In genomic region chr21:41868062-41868710, GRCh38 we compare ENCODE assay signal across 11 cellular contexts. TPM values are rescaled to one million over a fixed set of nuclear protein-coding genes. Genes with fewer than 3 reads are reported as not detected.
A peak's percentile ranks its signal among the peaks of the same experiment; 100 is the strongest.
DNase-seq lines count a peak whose midpoint lies in the region; ATAC-seq and TF ChIP-seq lines count a peak whose summit lies in the region.
"Had no signal": no experiment of that assay in that cellular context is flagged by ENCODE, and none has a peak within 500 bp of the region (broad histone marks: within the 10 kb centered on the region; RNA-seq: fewer than 3 reads in every experiment).

No MANE protein-coding gene starts in this region.

- H3K4me1 ChIP-seq in tibial artery: peaks cover 0 to 4% (median 2%) of the 10 kb centered on the region in 4 donors

- H3K27me3 ChIP-seq in tibial artery: no peaks in the 10 kb centered on the region

- ATAC-seq in GM18508 (IDR thresholded peaks at IDR 0.05; ENCODE audit: insufficient read depth, unreplicated experiment) (peak; percentile 38), GM21619 (IDR thresholded peaks at IDR 0.05; ENCODE audit: unreplicated experiment) (peak; percentile 63), HG03378 (IDR thresholded peaks at IDR 0.05; ENCODE audit: unreplicated experiment) (peak; percentile 53)
- ATAC-seq in stimulated activated naive CD8-positive, alpha-beta T cell treated with anti-CD3 and anti-CD28 coated beads, Interleukin-15, Interleukin-2, amounts not matched to agents 100 U/mL and 50 U/mL, for 24 hours: no peak

- no peaks in the 10 kb centered on the region for H3K36me3 ChIP-seq in tibial artery

- TF ChIP-seq CTCF in tibial artery (IDR thresholded peaks at IDR 0.05): no peak

- peak; percentile 71 for DNase-seq in germinal center (ENCODE audit: low spot score)
- no peak for DNase-seq in activated gamma-delta T cell (lab: John Stamatoyannopoulos, UW)
- DNase-seq in G401 (ENCODE audit: low spot score): no peak
- DNase-seq in tibial artery: no peak
- no peak for DNase-seq in stimulated activated naive CD8-positive, alpha-beta T cell treated with anti-CD3 and anti-CD28 coated beads, Interleukin-15, Interleukin-2, amounts not matched to agents 100 U/mL and 50 U/mL, for 24 hours
- DNase-seq: activated T-cell treated with anti-CD3 and anti-CD28 coated beads for 4 hours; effector CD4-positive, alpha-beta T cell; SHP77 had no signal

- in situ Hi-C loops in G401 (cut with HindIII; ENCODE audit: low sequenced_read_pairs): no loop called here

- H3K27ac ChIP-seq in tibial artery: no peak overlapping the region

- no peak overlapping the region for H3K4me3 ChIP-seq in tibial artery

- no peaks in the 10 kb centered on the region for H3K9me3 ChIP-seq in tibial artery

- intact Hi-C loops in tibial artery (cut with DNase I; ENCODE audit: low total_unique reads): no loop called here

RNA-seq across cellular contexts. Expression of gene PRDM15, which starts 11.0 kb away (rescaled TPM):
- total RNA-seq in G401 (2014; rRNA removed; shearing (Covaris generic)): 2.8 and 5.4 TPM in 2 replicates
